In genomic region chr10:34476607-34477006, GRCh38 we compare ENCODE assay signal across 12 cellular contexts.
DNase-seq lines count a peak whose midpoint lies in the region; ATAC-seq and TF ChIP-seq lines count a peak whose summit lies in the region.
"Had no signal": no experiment of that assay in that cellular context is flagged by ENCODE, and none has a peak within 500 bp of the region (broad histone marks: within the 10 kb centered on the region; RNA-seq: fewer than 3 reads in every experiment).

No MANE protein-coding gene starts in this region.

- H3K9me3 Mint-ChIP-seq in Caco-2 (ENCODE audit: unreplicated experiment) (no peaks in the 10 kb centered on the region), chondrocyte (ENCODE audit: low read depth) (no peaks in the 10 kb centered on the region), mesothelial cell of epicardium (no peaks in the 10 kb centered on the region), CD14-positive monocyte (peaks cover 0 to 2% (median 0%) of the 10 kb centered on the region in 7 donors)

- H3K27ac ChIP-seq in PC-3 (ENCODE audit: low read length): no peak overlapping the region

- H3K36me3 ChIP-seq in Caco-2 (ENCODE audit: control insufficient read depth, insufficient read depth, low read length) (no peaks in the 10 kb centered on the region), PC-3 (ENCODE audit: low read depth, low read length) (no peaks in the 10 kb centered on the region)
- H3K36me3 ChIP-seq: HAP-1 had no signal

- peak; percentile 12; the same call in 1 of the 2 replicates for ATAC-seq in PC-3
- ATAC-seq in HG03135 (IDR thresholded peaks at IDR 0.05; ENCODE audit: unreplicated experiment): no peak

- H3K27ac Mint-ChIP-seq in Caco-2 (ENCODE audit: unreplicated experiment): peak overlapping the region; percentile 14
- H3K27ac Mint-ChIP-seq in chondrocyte (ENCODE audit: unreplicated experiment): peak overlapping the region; percentile 33
- H3K27ac Mint-ChIP-seq in mesothelial cell of epicardium: peak overlapping the region; percentile 68
- no peak overlapping the region for H3K27ac Mint-ChIP-seq in CD14-positive monocyte

- H3K4me2 ChIP-seq in PC-3 (ENCODE audit: low read length): no peak overlapping the region

- no peaks in the 10 kb centered on the region for H3F3A ChIP-seq in PC-3 (ENCODE audit: low read length, unreplicated experiment)

- no peak overlapping the region for H3K4me3 Mint-ChIP-seq in Caco-2 (ENCODE audit: unreplicated experiment)
- no peak overlapping the region for H3K4me3 Mint-ChIP-seq in chondrocyte (ENCODE audit: unreplicated experiment)
- no peak overlapping the region for H3K4me3 Mint-ChIP-seq in mesothelial cell of epicardium
- no peak overlapping the region for H3K4me3 Mint-ChIP-seq in CD14-positive monocyte

- TF ChIP-seq CTCF in Caco-2 (IDR thresholded peaks at IDR 0.05; ENCODE audit: insufficient read depth in 1 of 2, low read depth in 1 of 2, low read length in 1 of 2, severe bottlenecking in 1 of 2, unreplicated experiment in 1 of 2) (no peak), PC-3 (conservative IDR thresholded peaks at IDR 0.05; ENCODE audit: low read depth, low read length) (no peak), chondrocyte (IDR thresholded peaks at IDR 0.05) (no peak), mesothelial cell of epicardium (IDR thresholded peaks at IDR 0.05; ENCODE audit: unreplicated experiment) (no peak), CD14-positive monocyte (IDR thresholded peaks at IDR 0.05) (no peak)

- H3K4me3 ChIP-seq in Caco-2 (ENCODE audit: low read depth, low read length) (no peak overlapping the region), PC-3 (ENCODE audit: low read length) (no peak overlapping the region)
- H3K4me3 ChIP-seq: HAP-1 had no signal

- H3K9ac ChIP-seq in PC-3 (ENCODE audit: low read length): no peak overlapping the region

- CTCF ChIA-PET in Caco-2 (lab: Charles Lee): no interaction called here
- CTCF ChIA-PET in PC-3 (lab: Charles Lee): no interaction called here

- H3K27me3 Mint-ChIP-seq in Caco-2 (ENCODE audit: insufficient read depth, unreplicated experiment) (no peaks in the 10 kb centered on the region), chondrocyte (ENCODE audit: low read depth) (no peaks in the 10 kb centered on the region), mesothelial cell of epicardium (ENCODE audit: low read depth) (no peaks in the 10 kb centered on the region), CD14-positive monocyte (ENCODE audit: low read depth in 3 of 3) (peaks cover 0 to 2% (median 0%) of the 10 kb centered on the region in 3 donors)

- POLR2A ChIA-PET in Caco-2 (lab: Charles Lee) (no interaction called here), PC-3 (lab: Charles Lee; ENCODE audit: unreplicated experiment) (interaction anchor here (0.6 kb wide), 1 partner anchor 1142 kb away, joined by 3 read pairs; the partner anchor contains the start of gene NRP1)

- DNase-seq in Caco-2: no peak
- DNase-seq in PC-3: no peak
- DNase-seq in chondrocyte (ENCODE audit: low spot score): no peak
- no peak for DNase-seq in mesothelial cell of epicardium (ENCODE audit: low spot score in 2 of 2, unreplicated experiment in 2 of 2)
- no peak for DNase-seq in activated T-cell treated with anti-CD3 and anti-CD28 coated beads, Interleukin-2, amount 50 U/mL, for 48 hours
- no peak for DNase-seq in NCI-H345 treated with DMSO at 0.1 percent for 48 hours (lab: John Stamatoyannopoulos, UW; ENCODE audit: unreplicated experiment)
- no peak for DNase-seq in CD14-positive monocyte (ENCODE audit: low spot score)
- DNase-seq: Calu3, DMS 273 treated with DMSO at 0.1 percent for 48 hours, GOT3 had no signal

- H3K36me3 Mint-ChIP-seq in Caco-2 (ENCODE audit: insufficient read depth, unreplicated experiment) (peaks cover 5% of the 10 kb centered on the region), chondrocyte (ENCODE audit: low read depth) (no peaks in the 10 kb centered on the region), mesothelial cell of epicardium (no peaks in the 10 kb centered on the region), CD14-positive monocyte (no peaks in the 10 kb centered on the region)

- H2AFZ ChIP-seq in PC-3 (ENCODE audit: low read length): no peak overlapping the region

- H3K27me3 ChIP-seq in Caco-2 (replicated peaks; ENCODE audit: control insufficient read depth, insufficient read depth, low read length) (no peaks in the 10 kb centered on the region), PC-3 (ENCODE audit: low read length) (no peaks in the 10 kb centered on the region)

- H3K4me1 Mint-ChIP-seq in Caco-2 (ENCODE audit: low read depth, unreplicated experiment) (peaks cover 45% of the 10 kb centered on the region), chondrocyte (ENCODE audit: low read depth) (peaks cover 24% of the 10 kb centered on the region), mesothelial cell of epicardium (peaks cover 28% of the 10 kb centered on the region), CD14-positive monocyte (no peaks in the 10 kb centered on the region)

- no peaks in the 10 kb centered on the region for H4K20me1 ChIP-seq in PC-3 (ENCODE audit: low read length)

- peaks cover 44% of the 10 kb centered on the region for H3K4me1 ChIP-seq in Caco-2
- H3K4me1 ChIP-seq in PC-3 (ENCODE audit: insufficient read depth, low read length): 0 out of 2 replicates have a peak, but pooled peaks cover 7% of the 10 kb centered on the region
- H3K4me1 ChIP-seq: HAP-1 had no signal

- H3K79me2 ChIP-seq in PC-3 (ENCODE audit: low read length): no peaks in the 10 kb centered on the region

- H3K9me3 ChIP-seq in Caco-2 (no peaks in the 10 kb centered on the region), PC-3 (ENCODE audit: low read length) (no peaks in the 10 kb centered on the region)
- H3K9me3 ChIP-seq: HAP-1 had no signal

- H3K9me2 ChIP-seq in PC-3 (replicated peaks; ENCODE audit: low read length): no peaks in the 10 kb centered on the region

- BruUV-seq in Caco-2 (replicated peaks; lab: Mats Ljungman, UMichigan) (no TSS peak), PC-3 (replicated peaks; lab: Mats Ljungman, UMichigan) (no TSS peak)

- intact Hi-C loops in Caco-2 (cut with micrococcal nuclease; ENCODE audit: unreplicated experiment): loop anchor here (1.0 kb wide), 1 partner anchor 49 kb away; no protein-coding TSS in a partner anchor
- intact Hi-C loops in PC-3 (cut with micrococcal nuclease): no loop called here
- intact Hi-C loops in CD14-positive monocyte (cut with micrococcal nuclease): no loop called here

Comparison
In these comparisons a context has a peak if more than half of its experiments do, and no peak if none do; other contexts are left out.
1. H3K27ac Mint-ChIP-seq: peak in Caco-2 (single experiment), chondrocyte (single experiment) and mesothelial cell of epicardium (single experiment); none in CD14-positive monocyte (0 of 7).